In the genomic region with DNA sequence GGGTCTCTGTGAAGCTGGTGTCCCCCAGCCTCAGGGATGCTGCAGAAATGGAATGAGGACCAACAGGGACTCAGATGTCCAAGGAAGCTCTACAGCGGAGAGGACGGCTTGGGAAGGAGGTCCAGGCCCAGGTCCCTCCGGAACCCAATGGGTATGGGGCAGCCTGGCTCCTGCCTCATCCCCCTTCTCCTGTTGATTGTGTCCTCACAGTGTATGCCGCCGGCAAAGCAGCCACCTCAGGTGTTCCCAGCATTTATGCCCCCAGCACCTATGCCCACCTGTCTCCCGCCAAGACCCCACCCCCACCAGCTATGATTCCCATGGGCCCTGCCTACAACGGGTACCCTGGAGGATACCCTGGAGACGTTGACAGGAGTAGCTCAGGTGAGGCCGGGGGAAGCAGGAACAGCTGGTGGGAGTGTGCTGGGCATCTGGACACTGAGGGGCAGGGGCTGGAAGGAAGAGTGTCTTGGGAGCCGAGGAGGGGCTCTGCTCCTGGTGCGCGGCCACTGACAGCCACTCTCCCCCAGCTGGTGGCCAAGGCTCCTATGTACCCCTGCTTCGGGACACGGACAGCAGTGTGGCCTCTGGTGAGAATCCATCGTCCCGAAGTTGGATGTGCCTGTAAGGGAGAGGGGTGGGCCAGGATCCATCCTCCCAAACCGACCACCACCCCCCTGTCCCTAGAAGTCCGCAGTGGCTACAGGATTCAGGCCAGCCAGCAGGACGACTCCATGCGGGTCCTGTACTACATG, we compare ENCODE assay signal across 9 cellular contexts. TPM values are rescaled to one million over a fixed set of nuclear protein-coding genes. Genes with fewer than 3 reads are reported as not detected.
DNase-seq lines count a peak whose midpoint lies in the region; ATAC-seq and TF ChIP-seq lines count a peak whose summit lies in the region.
"Had no signal": no experiment of that assay in that cellular context is flagged by ENCODE, and none has a peak within 500 bp of the region (broad histone marks: within the 10 kb centered on the region; RNA-seq: fewer than 3 reads in every experiment).

No MANE protein-coding gene starts in this region.

- ATAC-seq in gastrocnemius medialis: no peak

- peak overlapping the region; percentile 78 to 98 (median 92) for H3K4me3 ChIP-seq in gastrocnemius medialis

- peaks cover 0 to 13% of the 10 kb centered on the region in 2 donors for H3K36me3 ChIP-seq in gastrocnemius medialis

- no peak for TF ChIP-seq CTCF in GM13976 (IDR thresholded peaks at IDR 0.05; ENCODE audit: borderline replicate concordance, control extremely low read depth, extremely low read depth, insufficient read depth, missing control alignments)
- TF ChIP-seq CTCF in glutamatergic neuron (IDR thresholded peaks at IDR 0.05; ENCODE audit: partially characterized antibody, unreplicated experiment): no peak
- no peak for TF ChIP-seq CTCF in gastrocnemius medialis (IDR thresholded peaks at IDR 0.05 in 4 of 5, conservative IDR thresholded peaks at IDR 0.05 in 1 of 5)

- peak overlapping the region; percentile 91 for H3K4me3 Mint-ChIP-seq in activated CD4-positive, alpha-beta memory T cell treated with anti-CD3 and anti-CD28 coated beads, Interleukin-2, amount 10 ng/mL, durations not matched to agents 7 days and 5 days
- peak overlapping the region; percentile 78 for H3K4me3 Mint-ChIP-seq in glutamatergic neuron (ENCODE audit: unreplicated experiment)

- no peaks in the 10 kb centered on the region for H3K9me3 ChIP-seq in gastrocnemius medialis

- intact Hi-C loops in gastrocnemius medialis (cut with DNase I; ENCODE audit: low total_unique reads): loop anchor here (5.0 kb wide), 5 partner anchors 199 to 671 kb away; a partner anchor contains a TSS

- H3K36me3 Mint-ChIP-seq in activated CD4-positive, alpha-beta memory T cell treated with anti-CD3 and anti-CD28 coated beads, Interleukin-2, amount 10 ng/mL, durations not matched to agents 7 days and 5 days (ENCODE audit: low read depth): peaks cover 31% of the 10 kb centered on the region
- H3K36me3 Mint-ChIP-seq in glutamatergic neuron (ENCODE audit: unreplicated experiment): peaks cover 6% of the 10 kb centered on the region

- no peaks in the 10 kb centered on the region for H3K27me3 Mint-ChIP-seq in activated CD4-positive, alpha-beta memory T cell treated with anti-CD3 and anti-CD28 coated beads, Interleukin-2, amount 10 ng/mL, durations not matched to agents 7 days and 5 days
- peaks cover 12% of the 10 kb centered on the region for H3K27me3 Mint-ChIP-seq in glutamatergic neuron (ENCODE audit: unreplicated experiment)

- peaks cover 17 to 36% of the 10 kb centered on the region in 2 donors for H3K4me1 ChIP-seq in gastrocnemius medialis

- peak overlapping the region; percentile 95 to 100 (median 100) for H3K27ac ChIP-seq in gastrocnemius medialis

- TF ChIP-seq POLR2A in gastrocnemius medialis (IDR thresholded peaks at IDR 0.05): no peak

- CTCF ChIA-PET in activated CD4-positive, alpha-beta memory T cell treated with anti-CD3 and anti-CD28 coated beads, Interleukin-2, amount 10 ng/mL, durations not matched to agents 7 days and 5 days (lab: Charles Lee): interaction anchor here (1.1 kb wide), 1 partner anchor 31 kb away, joined by 4 read pairs; no protein-coding TSS in a partner anchor

- POLR2A ChIA-PET in activated CD4-positive, alpha-beta memory T cell treated with anti-CD3 and anti-CD28 coated beads, Interleukin-2, amount 10 ng/mL, durations not matched to agents 7 days and 5 days (lab: Charles Lee): interaction anchor here (1.2 to 5.0 kb wide), 3 partner anchors 60 to 220 kb away, joined by 3 to 28 read pairs (median 12); a partner anchor contains a TSS

- no peaks in the 10 kb centered on the region for H3K27me3 ChIP-seq in gastrocnemius medialis

- peaks cover 29% of the 10 kb centered on the region for H3K4me1 Mint-ChIP-seq in activated CD4-positive, alpha-beta memory T cell treated with anti-CD3 and anti-CD28 coated beads, Interleukin-2, amount 10 ng/mL, durations not matched to agents 7 days and 5 days
- peaks cover 20% of the 10 kb centered on the region for H3K4me1 Mint-ChIP-seq in glutamatergic neuron (ENCODE audit: low read depth, unreplicated experiment)

- H3K9me3 Mint-ChIP-seq in activated CD4-positive, alpha-beta memory T cell treated with anti-CD3 and anti-CD28 coated beads, Interleukin-2, amount 10 ng/mL, durations not matched to agents 7 days and 5 days: no peaks in the 10 kb centered on the region
- peaks cover 16% of the 10 kb centered on the region for H3K9me3 Mint-ChIP-seq in glutamatergic neuron (ENCODE audit: unreplicated experiment)

- in situ Hi-C loops in GM13976 (cut with MboI; ENCODE audit: low sequenced_read_pairs, unreplicated experiment) (no loop called here), gastrocnemius medialis (cut with MboI; ENCODE audit: low sequenced_read_pairs in 4 of 4) (loop anchor here in 1 of 4 donors (10.0 to 25.0 kb wide), 2 partner anchors 112 to 279 kb away; a partner anchor contains a TSS)

- H3K27ac Mint-ChIP-seq in activated CD4-positive, alpha-beta memory T cell treated with anti-CD3 and anti-CD28 coated beads, Interleukin-2, amount 10 ng/mL, durations not matched to agents 7 days and 5 days: peak overlapping the region; percentile 71
- peak overlapping the region; percentile 34 for H3K27ac Mint-ChIP-seq in glutamatergic neuron (ENCODE audit: unreplicated experiment)

- DNase-seq in GM13976 (ENCODE audit: low spot score) (peak; percentile 29), glutamatergic neuron (no peak), gastrocnemius medialis (no peak), SW480 (ENCODE audit: low spot score) (no peak), OCI-M2 (lab: John Stamatoyannopoulos, UW; ENCODE audit: unreplicated experiment) (no peak), UCSD-AML1 (lab: John Stamatoyannopoulos, UW; ENCODE audit: unreplicated experiment) (no peak)
- no peak for DNase-seq in activated CD4-positive, alpha-beta memory T cell treated with anti-CD3 and anti-CD28 coated beads, Interleukin-2, amount 10 ng/mL, durations not matched to agents 7 days and 5 days
- DNase-seq in stimulated activated CD4-positive, alpha-beta T cell treated with anti-CD3 and anti-CD28 coated beads, Interleukin-4, amount 100 ng/mL, for 24 hours: no peak

RNA-seq across cellular contexts. Expression of a gene that starts 2.4 kb away (rescaled TPM):
- total RNA-seq in activated CD4-positive, alpha-beta memory T cell treated with anti-CD3 and anti-CD28 coated beads, Interleukin-2, amount 10 ng/mL, durations not matched to agents 7 days and 5 days: 100 to 1,000 TPM; 164 to 172 TPM
- total RNA-seq in glutamatergic neuron (ENCODE audit: unreplicated experiment) (132 TPM), gastrocnemius medialis (100 to 1,000 TPM; 118 to 169 (median 143) TPM)

RNA-seq across cellular contexts. Expression of a gene that starts 16.0 kb away (rescaled TPM):
- total RNA-seq in activated CD4-positive, alpha-beta memory T cell treated with anti-CD3 and anti-CD28 coated beads, Interleukin-2, amount 10 ng/mL, durations not matched to agents 7 days and 5 days: under 1 TPM; 0.38 to 0.43 TPM
- total RNA-seq in glutamatergic neuron (ENCODE audit: unreplicated experiment): not detected
- total RNA-seq in gastrocnemius medialis: not detected

RNA-seq across cellular contexts. Expression of a gene that starts 17.5 kb away (rescaled TPM):
- 10 to 100 TPM; 13.2 to 13.3 TPM for total RNA-seq in activated CD4-positive, alpha-beta memory T cell treated with anti-CD3 and anti-CD28 coated beads, Interleukin-2, amount 10 ng/mL, durations not matched to agents 7 days and 5 days
- 5.4 TPM for total RNA-seq in glutamatergic neuron (ENCODE audit: unreplicated experiment)
- total RNA-seq in gastrocnemius medialis: 10 to 100 TPM in 1 of 4 donors, 1 to 10 TPM in 3; 2.5 to 11.4 (median 5.2) TPM

RNA-seq across cellular contexts. Expression of a gene that starts 25.6 kb away (rescaled TPM):
- not detected for total RNA-seq in activated CD4-positive, alpha-beta memory T cell treated with anti-CD3 and anti-CD28 coated beads, Interleukin-2, amount 10 ng/mL, durations not matched to agents 7 days and 5 days
- total RNA-seq in glutamatergic neuron (ENCODE audit: unreplicated experiment) (not detected), gastrocnemius medialis (1 to 10 TPM in 1 of 4 donors, under 1 TPM in 1, not detected in 2; 0.24 to 1.5 TPM)
- total RNA-seq: activated CD8-positive, alpha-beta memory T cell treated with anti-CD3 and anti-CD28 coated beads for 36 hours had no signal

RNA-seq across cellular contexts. Expression of a gene that starts 37.8 kb away (rescaled TPM):
- total RNA-seq in activated CD4-positive, alpha-beta memory T cell treated with anti-CD3 and anti-CD28 coated beads, Interleukin-2, amount 10 ng/mL, durations not matched to agents 7 days and 5 days: not detected
- total RNA-seq in glutamatergic neuron (ENCODE audit: unreplicated experiment) (not detected), gastrocnemius medialis (not detected)
- total RNA-seq: activated CD8-positive, alpha-beta memory T cell treated with anti-CD3 and anti-CD28 coated beads for 36 hours had no signal
